ENCODE assay signal across 1 cellular context in the genomic region with DNA sequence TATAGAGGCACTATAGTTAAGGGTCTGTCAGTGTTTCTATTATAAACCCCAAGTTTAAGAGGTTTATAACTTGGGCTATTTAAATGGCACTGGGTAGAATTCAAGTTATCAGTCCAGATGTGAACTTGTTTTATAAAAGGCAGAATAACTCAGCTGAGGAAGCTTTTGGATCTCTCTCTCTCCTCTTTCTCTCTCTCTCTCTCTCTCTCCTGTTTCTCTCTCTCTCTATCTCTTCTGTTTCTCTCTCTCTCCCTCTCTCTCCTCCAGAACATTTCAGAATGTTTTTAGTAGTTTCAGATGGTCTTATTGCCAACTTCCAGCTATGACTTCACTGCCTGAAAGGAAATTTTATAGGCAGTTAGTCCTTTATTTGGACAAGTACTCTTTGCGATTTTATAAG.
TF ChIP-seq lines count a peak whose summit lies in the region.

No MANE protein-coding gene starts in this region.

TF ChIP-seq in HEK293, 187 proteins besides CTCF, POLR2A, EP300 and RAD21 (continued from another document):
- no peak for TF ChIP-seq ZNF394 (tag by site-specific recombination; IDR thresholded peaks at IDR 0.05; ENCODE audit: borderline replicate concordance)
- no peak for TF ChIP-seq ZNF529 (tag by site-specific recombination; IDR thresholded peaks at IDR 0.05; ENCODE audit: insufficient replicate concordance)
- TF ChIP-seq, protein P1, sequence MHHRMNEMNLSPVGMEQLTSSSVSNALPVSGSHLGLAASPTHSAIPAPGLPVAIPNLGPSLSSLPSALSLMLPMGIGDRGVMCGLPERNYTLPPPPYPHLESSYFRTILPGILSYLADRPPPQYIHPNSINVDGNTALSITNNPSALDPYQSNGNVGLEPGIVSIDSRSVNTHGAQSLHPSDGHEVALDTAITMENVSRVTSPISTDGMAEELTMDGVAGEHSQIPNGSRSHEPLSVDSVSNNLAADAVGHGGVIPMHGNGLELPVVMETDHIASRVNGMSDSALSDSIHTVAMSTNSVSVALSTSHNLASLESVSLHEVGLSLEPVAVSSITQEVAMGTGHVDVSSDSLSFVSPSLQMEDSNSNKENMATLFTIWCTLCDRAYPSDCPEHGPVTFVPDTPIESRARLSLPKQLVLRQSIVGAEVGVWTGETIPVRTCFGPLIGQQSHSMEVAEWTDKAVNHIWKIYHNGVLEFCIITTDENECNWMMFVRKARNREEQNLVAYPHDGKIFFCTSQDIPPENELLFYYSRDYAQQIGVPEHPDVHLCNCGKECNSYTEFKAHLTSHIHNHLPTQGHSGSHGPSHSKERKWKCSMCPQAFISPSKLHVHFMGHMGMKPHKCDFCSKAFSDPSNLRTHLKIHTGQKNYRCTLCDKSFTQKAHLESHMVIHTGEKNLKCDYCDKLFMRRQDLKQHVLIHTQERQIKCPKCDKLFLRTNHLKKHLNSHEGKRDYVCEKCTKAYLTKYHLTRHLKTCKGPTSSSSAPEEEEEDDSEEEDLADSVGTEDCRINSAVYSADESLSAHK (tag by site-specific recombination; IDR thresholded peaks at IDR 0.05), result 0 out of 2 replicates have a peak, but pooled peaks have one; percentile 54
- no peak for TF ChIP-seq ZNF501 (tag by site-specific recombination; IDR thresholded peaks at IDR 0.05)
